Comparison of ENCODE assay signal across 12 cellular contexts in genomic region chr2:172287605-172288326, GRCh38.
"Had no signal": no experiment of that assay in that cellular context is flagged by ENCODE, and none has a peak within 500 bp of the region (broad histone marks: within the 10 kb centered on the region; RNA-seq: fewer than 3 reads in every experiment).

No MANE protein-coding gene starts in this region.

- H3K27me3 ChIP-seq: dorsolateral prefrontal cortex, gastrocnemius medialis had no signal

- H3K4me3 ChIP-seq: dorsolateral prefrontal cortex, gastrocnemius medialis, thoracic aorta had no signal

- H3K9me3 ChIP-seq: gastrocnemius medialis, thoracic aorta had no signal

- ATAC-seq: gastrocnemius medialis; natural killer cell treated with Interleukin-12 subunit alpha and Interleukin-12 subunit beta and Interleukin-15 and Interleukin-18, amount 100 ng/mL, for 72 hours had no signal

- H3K79me2 ChIP-seq: parathyroid adenoma had no signal

- H3K27ac ChIP-seq: dorsolateral prefrontal cortex, gastrocnemius medialis, parathyroid adenoma, thoracic aorta had no signal

- H3K36me3 ChIP-seq: gastrocnemius medialis, thoracic aorta had no signal

- DNase-seq: activated B cell treated with CpG ODN at 0.5 μM for 24 hours, dorsolateral prefrontal cortex, erythroblast, gastrocnemius medialis, glutamatergic neuron, islet precursor cell, nucleus accumbens, right cardiac atrium, trophoblast cell had no signal

- H3K9ac ChIP-seq: parathyroid adenoma had no signal
